15 cellular contexts compared by ENCODE assay signal in genomic region chr1:217076902-217077301, GRCh38.
DNase-seq lines count a peak whose midpoint lies in the region; ATAC-seq and TF ChIP-seq lines count a peak whose summit lies in the region.
"Had no signal": no experiment of that assay in that cellular context is flagged by ENCODE, and none has a peak within 500 bp of the region (broad histone marks: within the 10 kb centered on the region; RNA-seq: fewer than 3 reads in every experiment).

No MANE protein-coding gene starts in this region.

- peak overlapping the region; percentile 3 to 35 for H3K4me3 ChIP-seq in right atrium auricular region
- H3K4me3 ChIP-seq in gastrocnemius medialis: peak overlapping the region; percentile 18 to 34 (median 23)
- H3K4me3 ChIP-seq in Peyer's patch: no peak overlapping the region
- H3K4me3 ChIP-seq: adrenal gland, SJCRH30, smooth muscle cell had no signal

- intact Hi-C loops in gastrocnemius medialis (cut with DNase I; ENCODE audit: low total_unique reads): no loop called here

- DNase-seq in NCI-H1436 (lab: John Stamatoyannopoulos, UW): peak; percentile 13
- no peak for DNase-seq in NCI-H1436 treated with DMSO at 0.1 percent for 48 hours (lab: John Stamatoyannopoulos, UW)
- no peak for DNase-seq in right atrium auricular region (ENCODE audit: low spot score)
- DNase-seq in gastrocnemius medialis: no peak
- DNase-seq in Peyer's patch: no peak
- no peak for DNase-seq in KBM-7
- DNase-seq: activated T-cell treated with anti-CD3 and anti-CD28 coated beads, Interleukin-2, amount 50 U/mL, for 1 hour; adrenal gland; effector memory CD4-positive, alpha-beta T cell; NCI-H345; SJCRH30 had no signal

- H3K27ac ChIP-seq in VCaP: peak overlapping the region; percentile 58
- H3K27ac ChIP-seq in right atrium auricular region: peak overlapping the region; percentile 35 to 65
- H3K27ac ChIP-seq in gastrocnemius medialis: peak overlapping the region; percentile 32 to 51 (median 45)
- H3K27ac ChIP-seq in Peyer's patch: peak overlapping the region in 1 of 4 donors; percentile 38
- H3K27ac ChIP-seq: adrenal gland, SJCRH30 had no signal

- H3K9me3 ChIP-seq in right atrium auricular region: no peaks in the 10 kb centered on the region
- H3K9me3 ChIP-seq in gastrocnemius medialis: no peaks in the 10 kb centered on the region
- H3K9me3 ChIP-seq in Peyer's patch: no peaks in the 10 kb centered on the region
- H3K9me3 ChIP-seq: adrenal gland, SJCRH30 had no signal

- H3K4me1 ChIP-seq in right atrium auricular region (no peaks in the 10 kb centered on the region), gastrocnemius medialis (peaks cover 9 to 21% of the 10 kb centered on the region in 2 donors), Peyer's patch (no peaks in the 10 kb centered on the region)
- H3K4me1 ChIP-seq: adrenal gland, SJCRH30 had no signal

- no peaks in the 10 kb centered on the region for H3K27me3 ChIP-seq in right atrium auricular region
- no peaks in the 10 kb centered on the region for H3K27me3 ChIP-seq in gastrocnemius medialis
- H3K27me3 ChIP-seq in Peyer's patch: no peaks in the 10 kb centered on the region
- H3K27me3 ChIP-seq: adrenal gland, SJCRH30 had no signal

- peak; percentile 26 to 37 for ATAC-seq in gastrocnemius medialis
- ATAC-seq in HG02840 (IDR thresholded peaks at IDR 0.05; ENCODE audit: low FRiP score, unreplicated experiment): no peak
- ATAC-seq: HCT116 had no signal

- TF ChIP-seq CTCF in VCaP (conservative IDR thresholded peaks at IDR 0.05) (no peak), right atrium auricular region (IDR thresholded peaks at IDR 0.05) (no peak), gastrocnemius medialis (IDR thresholded peaks at IDR 0.05 in 4 of 5, conservative IDR thresholded peaks at IDR 0.05 in 1 of 5) (no peak), Peyer's patch (IDR thresholded peaks at IDR 0.05) (no peak)

- no peak for TF ChIP-seq POLR2A in gastrocnemius medialis (IDR thresholded peaks at IDR 0.05)
- TF ChIP-seq POLR2A in Peyer's patch (IDR thresholded peaks at IDR 0.05): no peak

- H3K36me3 ChIP-seq in right atrium auricular region: no peaks in the 10 kb centered on the region
- no peaks in the 10 kb centered on the region for H3K36me3 ChIP-seq in gastrocnemius medialis
- no peaks in the 10 kb centered on the region for H3K36me3 ChIP-seq in Peyer's patch
- H3K36me3 ChIP-seq: adrenal gland, SJCRH30 had no signal

- in situ Hi-C loops in gastrocnemius medialis (cut with MboI; ENCODE audit: low sequenced_read_pairs in 4 of 4): no loop called here
- in situ Hi-C loops in KBM-7 (cut with MboI; ENCODE audit: low pct_unique_long_range_greater_than_20kb, low sequenced_read_pairs): no loop called here

Comparison
In these comparisons a context has a peak if more than half of its experiments do, and no peak if none do; other contexts are left out.
1. H3K4me3 ChIP-seq: peak in right atrium auricular region (2 of 2) and gastrocnemius medialis (4 of 4); none in Peyer's patch (0 of 4).